13 cellular contexts compared by ENCODE assay signal in genomic region chr1:120891533-120891932, GRCh38. TPM values are rescaled to one million over a fixed set of nuclear protein-coding genes. Genes with fewer than 3 reads are reported as not detected.
DNase-seq lines count a peak whose midpoint lies in the region; ATAC-seq and TF ChIP-seq lines count a peak whose summit lies in the region.
"Not testable (repeated sequence)": the region's sequence is repeated elsewhere in the genome, so short reads cannot be mapped to it uniquely, and the experiment has no call there.
"Had no signal": no experiment of that assay in that cellular context is flagged by ENCODE, and none has a peak within 500 bp of the region (broad histone marks: within the 10 kb centered on the region; RNA-seq: fewer than 3 reads in every experiment).

No MANE protein-coding gene starts in this region.

- CTCF ChIA-PET in CD4-positive, alpha-beta T cell (lab: Charles Lee); activated CD8-positive, alpha-beta T cell treated with anti-CD3 and anti-CD28 coated beads for 36 hours (lab: Charles Lee); naive thymus-derived CD4-positive, alpha-beta T cell (lab: Charles Lee): not testable (repeated sequence)

- H3K36me3 Mint-ChIP-seq in CD4-positive, alpha-beta T cell (ENCODE audit: low read depth); activated CD8-positive, alpha-beta T cell treated with anti-CD3 and anti-CD28 coated beads for 36 hours (ENCODE audit: low read depth); activated naive CD8-positive, alpha-beta T cell treated with anti-CD3 and anti-CD28 coated beads, Interleukin-2, amount 50 U/mL, for 24 hours (ENCODE audit: low read depth); naive thymus-derived CD4-positive, alpha-beta T cell: not testable (repeated sequence)

- ATAC-seq in CD4-positive, alpha-beta T cell (ENCODE audit: poor library complexity); activated CD8-positive, alpha-beta T cell treated with anti-CD3 and anti-CD28 coated beads for 36 hours; activated naive CD8-positive, alpha-beta T cell treated with anti-CD3 and anti-CD28 coated beads, Interleukin-2, amount 50 U/mL, for 24 hours; naive thymus-derived CD4-positive, alpha-beta T cell; stimulated activated naive CD8-positive, alpha-beta T cell treated with anti-CD3 and anti-CD28 coated beads, Interleukin-15, amount 100 ng/mL, for 72 hours: not testable (repeated sequence)

- not testable (repeated sequence) for H3K36me3 ChIP-seq in naive thymus-derived CD4-positive, alpha-beta T cell (ENCODE audit: control insufficient read depth in 2 of 3, insufficient read depth in 3 of 3, low read length in 3 of 3)

- H3K4me3 ChIP-seq in naive thymus-derived CD4-positive, alpha-beta T cell (ENCODE audit: low read length) = not testable (repeated sequence)

- DNase-seq in CD4-positive, alpha-beta T cell = peak in 5 of 10 experiments; percentile 0 to 3 (median 3)
- DNase-seq in MV-4-11 (lab: John Stamatoyannopoulos, UW) = peak; percentile 30
- DNase-seq in T-helper 22 cell (ENCODE audit: low read depth) = peak; percentile 7
- DNase-seq in activated CD8-positive, alpha-beta T cell treated with anti-CD3 and anti-CD28 coated beads for 36 hours = peak; percentile 21
- DNase-seq in activated effector memory CD4-positive, alpha-beta T cell treated with Interleukin-2 at 50 U/mL for 16 hours = peak; percentile 12
- DNase-seq in activated naive CD8-positive, alpha-beta T cell treated with anti-CD3 and anti-CD28 coated beads, Interleukin-2, amount 50 U/mL, for 24 hours = not testable (repeated sequence)
- peak in 7 of 9 donors; percentile 22 to 70 (median 59) for DNase-seq in naive thymus-derived CD4-positive, alpha-beta T cell
- peak; percentile 8 to 38 for DNase-seq in stimulated activated naive CD8-positive, alpha-beta T cell treated with anti-CD3 and anti-CD28 coated beads, Interleukin-15, amount 100 ng/mL, for 72 hours

- not testable (repeated sequence) for H3K9me3 Mint-ChIP-seq in CD4-positive, alpha-beta T cell; activated CD8-positive, alpha-beta T cell treated with anti-CD3 and anti-CD28 coated beads for 36 hours; activated naive CD8-positive, alpha-beta T cell treated with anti-CD3 and anti-CD28 coated beads, Interleukin-2, amount 50 U/mL, for 24 hours; naive thymus-derived CD4-positive, alpha-beta T cell; stimulated activated naive CD8-positive, alpha-beta T cell treated with anti-CD3 and anti-CD28 coated beads, Interleukin-15, amount 100 ng/mL, for 72 hours

- not testable (repeated sequence) for H3K27me3 ChIP-seq in CD4-positive, alpha-beta T cell (ENCODE audit: control insufficient read depth, insufficient read depth, low read length); naive thymus-derived CD4-positive, alpha-beta T cell (ENCODE audit: control insufficient read depth in 2 of 2, insufficient read depth in 2 of 2, low read length in 2 of 2)

- H3K27ac ChIP-seq in CD4-positive, alpha-beta T cell (ENCODE audit: low read depth, low read length) = not testable (repeated sequence)
- peak overlapping the region; percentile 45 for H3K27ac ChIP-seq in naive thymus-derived CD4-positive, alpha-beta T cell (ENCODE audit: low read depth, low read length)

- H3K27me3 Mint-ChIP-seq in CD4-positive, alpha-beta T cell; activated CD8-positive, alpha-beta T cell treated with anti-CD3 and anti-CD28 coated beads for 36 hours; activated naive CD8-positive, alpha-beta T cell treated with anti-CD3 and anti-CD28 coated beads, Interleukin-2, amount 50 U/mL, for 24 hours; naive thymus-derived CD4-positive, alpha-beta T cell; stimulated activated naive CD8-positive, alpha-beta T cell treated with anti-CD3 and anti-CD28 coated beads, Interleukin-15, amount 100 ng/mL, for 72 hours: not testable (repeated sequence)

- H3K27ac Mint-ChIP-seq in CD4-positive, alpha-beta T cell = peak overlapping the region; percentile 55
- H3K27ac Mint-ChIP-seq in activated CD8-positive, alpha-beta T cell treated with anti-CD3 and anti-CD28 coated beads for 36 hours = peak overlapping the region; percentile 70
- H3K27ac Mint-ChIP-seq in activated naive CD8-positive, alpha-beta T cell treated with anti-CD3 and anti-CD28 coated beads, Interleukin-2, amount 50 U/mL, for 24 hours; stimulated activated naive CD8-positive, alpha-beta T cell treated with anti-CD3 and anti-CD28 coated beads, Interleukin-15, amount 100 ng/mL, for 72 hours: not testable (repeated sequence)
- H3K27ac Mint-ChIP-seq in naive thymus-derived CD4-positive, alpha-beta T cell = peak overlapping the region in 7 of 9 donors; percentile 12 to 86 (median 71)

- H3K4me1 ChIP-seq in naive thymus-derived CD4-positive, alpha-beta T cell (ENCODE audit: control insufficient read depth in 2 of 2, insufficient read depth in 2 of 2, low read length in 2 of 2) = not testable (repeated sequence)

- H3K4me3 Mint-ChIP-seq in CD4-positive, alpha-beta T cell = not testable (repeated sequence)
- peak overlapping the region; percentile 47 for H3K4me3 Mint-ChIP-seq in activated CD8-positive, alpha-beta T cell treated with anti-CD3 and anti-CD28 coated beads for 36 hours
- H3K4me3 Mint-ChIP-seq in activated naive CD8-positive, alpha-beta T cell treated with anti-CD3 and anti-CD28 coated beads, Interleukin-2, amount 50 U/mL, for 24 hours = peak overlapping the region; percentile 43
- H3K4me3 Mint-ChIP-seq in naive thymus-derived CD4-positive, alpha-beta T cell = peak overlapping the region in 9 of 10 donors; percentile 16 to 73 (median 45)
- peak overlapping the region in 1 of 2 donors; percentile 23 for H3K4me3 Mint-ChIP-seq in stimulated activated naive CD8-positive, alpha-beta T cell treated with anti-CD3 and anti-CD28 coated beads, Interleukin-15, amount 100 ng/mL, for 72 hours

- H3K9me3 ChIP-seq in CD4-positive, alpha-beta T cell (ENCODE audit: control insufficient read depth, low read length); naive thymus-derived CD4-positive, alpha-beta T cell (ENCODE audit: control insufficient read depth in 2 of 3, low read length in 3 of 3): not testable (repeated sequence)

- not testable (repeated sequence) for H3K4me1 Mint-ChIP-seq in CD4-positive, alpha-beta T cell (ENCODE audit: low read depth); activated CD8-positive, alpha-beta T cell treated with anti-CD3 and anti-CD28 coated beads for 36 hours (ENCODE audit: low read depth); stimulated activated naive CD8-positive, alpha-beta T cell treated with anti-CD3 and anti-CD28 coated beads, Interleukin-15, amount 100 ng/mL, for 72 hours
- peaks cover 10% of the 10 kb centered on the region for H3K4me1 Mint-ChIP-seq in activated naive CD8-positive, alpha-beta T cell treated with anti-CD3 and anti-CD28 coated beads, Interleukin-2, amount 50 U/mL, for 24 hours
- H3K4me1 Mint-ChIP-seq in naive thymus-derived CD4-positive, alpha-beta T cell = peaks cover 0 to 19% (median 0%) of the 10 kb centered on the region in 7 donors

- TF ChIP-seq CTCF in CD4-positive, alpha-beta T cell (IDR thresholded peaks at IDR 0.05); activated CD8-positive, alpha-beta T cell treated with anti-CD3 and anti-CD28 coated beads for 36 hours (IDR thresholded peaks at IDR 0.05): not testable (repeated sequence)

- POLR2A ChIA-PET in CD4-positive, alpha-beta T cell (lab: Charles Lee); activated CD8-positive, alpha-beta T cell treated with anti-CD3 and anti-CD28 coated beads for 36 hours (lab: Charles Lee); naive thymus-derived CD4-positive, alpha-beta T cell (lab: Charles Lee): not testable (repeated sequence)

- intact Hi-C loops in CD4-positive, alpha-beta T cell (cut with DNase I, micrococcal nuclease); activated CD8-positive, alpha-beta T cell treated with anti-CD3 and anti-CD28 coated beads for 36 hours (cut with micrococcal nuclease); naive thymus-derived CD4-positive, alpha-beta T cell (cut with micrococcal nuclease): not testable (repeated sequence)

RNA-seq across cellular contexts. Expression of gene PPIAL4A, which starts 2.0 kb away (rescaled TPM):
- total RNA-seq in CD4-positive, alpha-beta T cell = not detected
- total RNA-seq in activated CD8-positive, alpha-beta T cell treated with anti-CD3 and anti-CD28 coated beads for 36 hours = not detected
- 1 to 10 TPM in 1 of 5 experiments, under 1 TPM in 1, not detected in 3; 0.95 to 1.3 TPM for total RNA-seq in naive thymus-derived CD4-positive, alpha-beta T cell
- polyA plus RNA-seq in naive thymus-derived CD4-positive, alpha-beta T cell = not detected
- total RNA-seq: Calu3, GM12878, H7, HFFc6, OCI-LY7 had no signal
- polyA plus RNA-seq: GM12878 had no signal
